In genomic region chr1:64511054-64511453, GRCh38 we compare ENCODE assay signal across 23 cellular contexts.
"Had no signal": no experiment of that assay in that cellular context is flagged by ENCODE, and none has a peak within 500 bp of the region (broad histone marks: within the 10 kb centered on the region; RNA-seq: fewer than 3 reads in every experiment).

No MANE protein-coding gene starts in this region.

- DNase-seq: activated CD4-positive, alpha-beta T cell treated with anti-CD3 and anti-CD28 coated beads, Interleukin-2, amount 10 ng/mL, durations not matched to agents 24 days and 14 days; activated CD8-positive, alpha-beta T cell treated with anti-CD3 and anti-CD28 coated beads, Interleukin-2, amount 10 ng/mL, durations not matched to agents 7 days and 5 days; activated naive CD4-positive, alpha-beta T cell treated with anti-CD3 and anti-CD28 coated beads, Interleukin-2, amount 10 ng/mL, durations not matched to agents 7 days and 5 days; activated naive CD8-positive, alpha-beta T cell treated with anti-CD3 and anti-CD28 coated beads, Interleukin-2, amount 50 U/mL, for 24 hours; activated T-cell treated with anti-CD3 and anti-CD28 coated beads, Interleukin-2, amount 50 U/mL, for 24 hours; effector memory CD4-positive, alpha-beta T cell; heart left ventricle; kidney; left lung; mammary epithelial cell; midbrain; right cardiac atrium; stimulated activated CD4-positive, alpha-beta T cell treated with anti-CD3 and anti-CD28 coated beads, Interleukin-15, amount 100 ng/mL, for 24 hours; stimulated activated CD4-positive, alpha-beta T cell treated with anti-CD3 and anti-CD28 coated beads, Interleukin-4, amount 100 ng/mL, for 24 hours; stomach; upper lobe of left lung had no signal

- H3K9me3 Mint-ChIP-seq: activated CD4-positive, alpha-beta T cell treated with anti-CD3 and anti-CD28 coated beads, Interleukin-2, amount 10 ng/mL, durations not matched to agents 24 days and 14 days; activated naive CD4-positive, alpha-beta T cell treated with anti-CD3 and anti-CD28 coated beads, Interleukin-2, amount 10 ng/mL, durations not matched to agents 7 days and 5 days; activated naive CD8-positive, alpha-beta T cell treated with anti-CD3 and anti-CD28 coated beads, Interleukin-2, amount 50 U/mL, for 24 hours; activated T-cell treated with anti-CD3 and anti-CD28 coated beads, Interleukin-2, amount 50 U/mL, for 24 hours; activated T-helper 2 cell treated with anti-CD3 and anti-CD28 coated beads, Interferon-gamma antibody, Interleukin-2, Interleukin-4, amounts not matched to agents 10 μg/mL and 5 μg/mL and 100 μg/mL, durations not matched to agents 14 hours and 24 hours and 36 hours; stimulated activated effector memory CD8-positive, alpha-beta T cell treated with anti-CD3 and anti-CD28 coated beads, Interleukin-12 subunit alpha, Interleukin-12 subunit beta, amount 100 ng/mL, for 72 hours had no signal

- H3K36me3 Mint-ChIP-seq: activated naive CD4-positive, alpha-beta T cell treated with anti-CD3 and anti-CD28 coated beads, Interleukin-2, amount 10 ng/mL, durations not matched to agents 7 days and 5 days; stimulated activated effector memory CD8-positive, alpha-beta T cell treated with anti-CD3 and anti-CD28 coated beads, Interleukin-12 subunit alpha, Interleukin-12 subunit beta, amount 100 ng/mL, for 72 hours had no signal

- H3K4me3 ChIP-seq: breast epithelium, esophagus muscularis mucosa, gastroesophageal sphincter, heart left ventricle, left lung, prostate gland, stomach, thoracic aorta, upper lobe of left lung had no signal

- ATAC-seq: activated CD8-positive, alpha-beta T cell treated with anti-CD3 and anti-CD28 coated beads, Interleukin-2, amount 10 ng/mL, durations not matched to agents 7 days and 5 days; activated naive CD8-positive, alpha-beta T cell treated with anti-CD3 and anti-CD28 coated beads, Interleukin-2, amount 50 U/mL, for 24 hours; gastroesophageal sphincter; left lung; right cardiac atrium; stimulated activated effector memory CD8-positive, alpha-beta T cell treated with anti-CD3 and anti-CD28 coated beads, Interleukin-12 subunit alpha, Interleukin-12 subunit beta, amount 100 ng/mL, for 72 hours had no signal

- H3K4me3 Mint-ChIP-seq: activated CD4-positive, alpha-beta T cell treated with anti-CD3 and anti-CD28 coated beads, Interleukin-2, amount 10 ng/mL, durations not matched to agents 24 days and 14 days; activated CD8-positive, alpha-beta T cell treated with anti-CD3 and anti-CD28 coated beads, Interleukin-2, amount 10 ng/mL, durations not matched to agents 7 days and 5 days; activated naive CD4-positive, alpha-beta T cell treated with anti-CD3 and anti-CD28 coated beads, Interleukin-2, amount 10 ng/mL, durations not matched to agents 7 days and 5 days; activated naive CD8-positive, alpha-beta T cell treated with anti-CD3 and anti-CD28 coated beads, Interleukin-2, amount 50 U/mL, for 24 hours; activated T-cell treated with anti-CD3 and anti-CD28 coated beads, Interleukin-2, amount 50 U/mL, for 24 hours; stimulated activated effector memory CD8-positive, alpha-beta T cell treated with anti-CD3 and anti-CD28 coated beads, Interleukin-12 subunit alpha, Interleukin-12 subunit beta, amount 100 ng/mL, for 72 hours had no signal

- H3K36me3 ChIP-seq: breast epithelium, esophagus muscularis mucosa, gastroesophageal sphincter, heart left ventricle, left lung, prostate gland, stomach, thoracic aorta, upper lobe of left lung had no signal

- H3K9me3 ChIP-seq: breast epithelium, esophagus muscularis mucosa, gastroesophageal sphincter, heart left ventricle, left lung, prostate gland, stomach, thoracic aorta, upper lobe of left lung had no signal

- H3K27ac ChIP-seq: esophagus muscularis mucosa, prostate gland, thoracic aorta had no signal

- H3K4me1 ChIP-seq: prostate gland had no signal

- H3K27ac Mint-ChIP-seq: activated CD4-positive, alpha-beta T cell treated with anti-CD3 and anti-CD28 coated beads, Interleukin-2, amount 10 ng/mL, durations not matched to agents 24 days and 14 days; activated CD8-positive, alpha-beta T cell treated with anti-CD3 and anti-CD28 coated beads, Interleukin-2, amount 10 ng/mL, durations not matched to agents 7 days and 5 days; activated naive CD4-positive, alpha-beta T cell treated with anti-CD3 and anti-CD28 coated beads, Interleukin-2, amount 10 ng/mL, durations not matched to agents 7 days and 5 days; activated naive CD8-positive, alpha-beta T cell treated with anti-CD3 and anti-CD28 coated beads, Interleukin-2, amount 50 U/mL, for 24 hours; activated T-cell treated with anti-CD3 and anti-CD28 coated beads, Interleukin-2, amount 50 U/mL, for 24 hours; activated T-helper 2 cell treated with anti-CD3 and anti-CD28 coated beads, Interferon-gamma antibody, Interleukin-2, Interleukin-4, amounts not matched to agents 10 μg/mL and 5 μg/mL and 100 μg/mL, durations not matched to agents 14 hours and 24 hours and 36 hours; stimulated activated effector memory CD8-positive, alpha-beta T cell treated with anti-CD3 and anti-CD28 coated beads, Interleukin-12 subunit alpha, Interleukin-12 subunit beta, amount 100 ng/mL, for 72 hours had no signal

- H3K27me3 ChIP-seq: breast epithelium, esophagus muscularis mucosa, gastroesophageal sphincter, left lung, stomach, upper lobe of left lung had no signal
